18 cellular contexts compared by ENCODE assay signal in the genomic region with DNA sequence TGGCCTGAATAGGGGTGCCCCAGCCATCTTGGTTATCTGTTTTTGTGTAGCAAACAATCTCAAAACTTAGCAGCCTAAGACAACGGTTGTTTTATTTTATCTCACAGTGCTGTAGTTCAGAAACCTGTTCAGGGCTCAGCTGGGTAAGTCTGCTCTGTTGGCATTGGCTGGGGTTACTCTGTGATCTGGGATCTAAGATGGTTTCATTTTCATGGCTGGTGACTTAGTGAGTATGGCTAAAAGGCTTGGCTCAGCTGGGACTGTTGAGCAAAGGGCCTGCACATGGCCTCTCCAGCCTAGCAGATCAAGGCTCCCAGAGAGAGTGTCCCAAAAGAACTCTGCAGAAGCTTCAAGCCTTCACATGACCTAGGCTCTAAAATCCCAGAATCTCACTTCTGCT.
A peak's percentile ranks its signal among the peaks of the same experiment; 100 is the strongest.
DNase-seq lines count a peak whose midpoint lies in the region; ATAC-seq, FAIRE-seq and TF ChIP-seq lines count a peak whose summit lies in the region.
"Had no signal": no experiment of that assay in that cellular context is flagged by ENCODE, and none has a peak within 500 bp of the region (broad histone marks: within the 10 kb centered on the region; RNA-seq: fewer than 3 reads in every experiment).

No MANE protein-coding gene starts in this region.

- in situ Hi-C loops in IMR-90 (cut with MboI; ENCODE audit: low sequenced_read_pairs), result loop anchor here (25.0 kb wide), 2 partner anchors 978 to 1228 kb away; no protein-coding TSS in a partner anchor

- POLR2A ChIA-PET in AG04450 (lab: Yijun Ruan, JAX), result no interaction called here
- POLR2A ChIA-PET in IMR-90 (lab: Charles Lee; ENCODE audit: unreplicated experiment), result no interaction called here

- no peak overlapping the region for H3K23ac ChIP-seq in IMR-90 (ENCODE audit: low read depth, low read length)

- no peak overlapping the region for H2BK15ac ChIP-seq in IMR-90 (ENCODE audit: low read depth, low read length)

- FAIRE-seq in HTR-8/SVneo (lab: Jason Lieb, UNC), result no peak
- FAIRE-seq: A549, H1, K562 had no signal

- H2AK5ac ChIP-seq in IMR-90 (ENCODE audit: low read depth, low read length), result peak overlapping the region; percentile 27; the same call in 1 of the 2 replicates

- WGBS in IMR-90 (ENCODE audit: extremely low coverage in 2 of 2, insufficient read length in 1 of 2), 2 experiments, result no CpG with 5 or more reads among the region's 1 CpG

- H3K36me3 ChIP-seq in IMR-90 (ENCODE audit: control insufficient read depth, insufficient read depth, low read length), result no peaks in the 10 kb centered on the region
- no peaks in the 10 kb centered on the region for H3K36me3 ChIP-seq in muscle layer of colon (ENCODE audit: insufficient read depth, low read length)
- H3K36me3 ChIP-seq: MG63, SJSA1 had no signal

- H3K9me3 ChIP-seq in AG04450 (ENCODE audit: control insufficient read depth, insufficient read depth, low read length) (no peaks in the 10 kb centered on the region; the same call in 1 of the 2 replicates), IMR-90 (ENCODE audit: control insufficient read depth, insufficient read depth, low read length) (no peaks in the 10 kb centered on the region), muscle layer of colon (ENCODE audit: low read length) (no peaks in the 10 kb centered on the region)
- H3K9me3 ChIP-seq: A549, MG63, SJSA1 had no signal

- dilution Hi-C loops in IMR-90 (cut with HindIII; ENCODE audit: low sequenced_read_pairs, unreplicated experiment), result no loop called here

- no peak overlapping the region for H3K4me3 ChIP-seq in AG04450 (ENCODE audit: low read depth, low read length)
- H3K4me3 ChIP-seq in IMR-90 (ENCODE audit: insufficient read depth, low read depth, low read length), result no peak overlapping the region
- no peak overlapping the region for H3K4me3 ChIP-seq in muscle layer of colon (ENCODE audit: low read depth in 1 of 2, low read length in 2 of 2)
- H3K4me3 ChIP-seq: A549, K562, MG63, SJSA1 had no signal

- H2AFZ ChIP-seq in IMR-90 (replicated peaks; ENCODE audit: low read length, poor library complexity), result no peak overlapping the region

- H3K9ac ChIP-seq in IMR-90 (ENCODE audit: low read depth, low read length) (no peak overlapping the region), muscle layer of colon (ENCODE audit: low read length) (no peak overlapping the region)

- H3K18ac ChIP-seq in IMR-90 (ENCODE audit: low read depth, low read length), result no peak overlapping the region

- H2AK9ac ChIP-seq in IMR-90 (replicated peaks; ENCODE audit: low read depth, low read length, poor library complexity), result no peak overlapping the region

- H4K8ac ChIP-seq in IMR-90 (ENCODE audit: low read depth in 2 of 2, low read length in 2 of 2), result no peak overlapping the region

- H3K56ac ChIP-seq in IMR-90 (ENCODE audit: extremely low read depth, insufficient read depth, low read length), result no peak overlapping the region

- CTCF ChIA-PET in AG04450 (lab: Charles Lee) (interaction anchor here (1.3 kb wide), 1 partner anchor 11 kb away, joined by 4 read pairs; no protein-coding TSS in a partner anchor), IMR-90 (lab: Yijun Ruan, JAX) (interaction anchor here (0.9 to 1.1 kb wide), 2 partner anchors 11 to 157 kb away, joined by 3 to 5 read pairs; no protein-coding TSS in a partner anchor)

- TF ChIP-seq RAD21 in IMR-90 (IDR thresholded peaks at IDR 0.05; ENCODE audit: low read length), result no peak

- peaks cover 7% of the 10 kb centered on the region; the same call in 1 of the 2 replicates for H3K9me1 ChIP-seq in IMR-90 (ENCODE audit: insufficient read depth, low read length)

- H2BK120ac ChIP-seq in IMR-90 (ENCODE audit: low read depth, low read length), result peak overlapping the region; percentile 7; the same call in 1 of the 2 replicates

- no peaks in the 10 kb centered on the region for H4K20me1 ChIP-seq in IMR-90 (ENCODE audit: insufficient read depth, low read length)

- no peak overlapping the region for H2BK5ac ChIP-seq in IMR-90 (ENCODE audit: low read depth, low read length, poor library complexity, severe bottlenecking)

- H3K27ac ChIP-seq in AG04450 (ENCODE audit: low read depth, low read length) (peak overlapping the region; percentile 39), IMR-90 (ENCODE audit: insufficient read depth, low read length) (no peak overlapping the region), muscle layer of colon (ENCODE audit: low read depth, low read length) (peak overlapping the region; percentile 76)
- H3K27ac ChIP-seq: A549, SJSA1 had no signal

- H3K4me1 ChIP-seq in IMR-90 (ENCODE audit: control insufficient read depth, insufficient read depth, low read length) (peaks cover 11% of the 10 kb centered on the region), muscle layer of colon (ENCODE audit: insufficient read depth, low read length) (peaks cover 55% of the 10 kb centered on the region)
- H3K4me1 ChIP-seq: A549 had no signal

- no peak for TF ChIP-seq POLR2A in IMR-90 (IDR thresholded peaks at IDR 0.05; ENCODE audit: low read depth, low read length)

- no peak for ATAC-seq in IMR-90 (ENCODE audit: low read depth)
- ATAC-seq: A549, K562 had no signal

- intact Hi-C loops in IMR-90 (cut with micrococcal nuclease), result loop anchor here (10.0 kb wide), 2 partner anchors 1005 to 1235 kb away; no protein-coding TSS in a partner anchor

- no peak overlapping the region for H3K4ac ChIP-seq in IMR-90 (ENCODE audit: low read depth, low read length)

- BruUV-seq in IMR-90 (replicated peaks; lab: Mats Ljungman, UMichigan), result no TSS peak

- no peak overlapping the region for H4K5ac ChIP-seq in IMR-90 (ENCODE audit: low read depth, low read length)

- H3K4me2 ChIP-seq in IMR-90 (ENCODE audit: low read depth, low read length), result no peak overlapping the region
- H3K4me2 ChIP-seq: A549 had no signal

- H3K79me1 ChIP-seq in IMR-90 (ENCODE audit: low read depth in 1 of 2, low read length in 2 of 2), result no peaks in the 10 kb centered on the region

- 0 out of 2 replicates have a peak overlapping the region, but pooled peaks have one; percentile 2 for H4K91ac ChIP-seq in IMR-90 (ENCODE audit: insufficient read depth, low read depth, low read length)

- H3K27me3 ChIP-seq in AG04450 (ENCODE audit: control insufficient read depth, insufficient read depth, low read length) (no peaks in the 10 kb centered on the region), IMR-90 (ENCODE audit: control insufficient read depth, insufficient read depth, low read length) (no peaks in the 10 kb centered on the region), muscle layer of colon (ENCODE audit: control insufficient read depth in 1 of 2, insufficient read depth in 2 of 2, low read length in 2 of 2) (no peaks in the 10 kb centered on the region)
- H3K27me3 ChIP-seq: MG63, SJSA1 had no signal

- H2BK20ac ChIP-seq in IMR-90 (ENCODE audit: low read depth, low read length), result peak overlapping the region; percentile 73

- DNase-seq in AG04450 (ENCODE audit: low read depth, low spot score), result no peak
- DNase-seq in IMR-90, result no peak
- DNase-seq in RPMI8226, result peak; percentile 76
- no peak for DNase-seq in HTR-8/SVneo (ENCODE audit: insufficient read length, low spot score)
- no peak for DNase-seq in amniotic stem cell (lab: John Stamatoyannopoulos, UW)
- DNase-seq in DMS153 (lab: John Stamatoyannopoulos, UW), result no peak
- DNase-seq in epidermal melanocyte (ENCODE audit: insufficient read length, low spot score), result no peak
- DNase-seq: Calu3, EL, MG63, NCI-H1930, NCI-H2171 treated with DMSO at 0.1 percent for 48 hours, NCI-H774 had no signal

- H3K14ac ChIP-seq in IMR-90 (replicated peaks; ENCODE audit: low read depth, low read length), result no peak overlapping the region; the same call in 1 of the 2 replicates

- TF ChIP-seq CTCF in AG04450 (IDR thresholded peaks at IDR 0.05; ENCODE audit: low read depth, low read length) (no peak), IMR-90 (conservative IDR thresholded peaks at IDR 0.05; ENCODE audit: low read depth, low read length) (no peak)

TF ChIP-seq in IMR-90, 13 proteins besides CTCF, POLR2A, EP300 and RAD21:
- TF ChIP-seq NFE2L2 (IDR thresholded peaks at IDR 0.05; ENCODE audit: low read depth, low read length), result no peak
- TF ChIP-seq CEBPB (IDR thresholded peaks at IDR 0.05; ENCODE audit: low read depth, low read length), result no peak
- TF ChIP-seq CHD1 (IDR thresholded peaks at IDR 0.05; ENCODE audit: low read depth, low read length), result no peak
- TF ChIP-seq, protein P1, sequence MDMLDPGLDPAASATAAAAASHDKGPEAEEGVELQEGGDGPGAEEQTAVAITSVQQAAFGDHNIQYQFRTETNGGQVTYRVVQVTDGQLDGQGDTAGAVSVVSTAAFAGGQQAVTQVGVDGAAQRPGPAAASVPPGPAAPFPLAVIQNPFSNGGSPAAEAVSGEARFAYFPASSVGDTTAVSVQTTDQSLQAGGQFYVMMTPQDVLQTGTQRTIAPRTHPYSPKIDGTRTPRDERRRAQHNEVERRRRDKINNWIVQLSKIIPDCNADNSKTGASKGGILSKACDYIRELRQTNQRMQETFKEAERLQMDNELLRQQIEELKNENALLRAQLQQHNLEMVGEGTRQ (IDR thresholded peaks at IDR 0.05; ENCODE audit: low read depth, low read length), result no peak
- no peak for TF ChIP-seq SMC3 (IDR thresholded peaks at IDR 0.05; ENCODE audit: low read depth, low read length)
- no peak for TF ChIP-seq MAFK (IDR thresholded peaks at IDR 0.05; ENCODE audit: low read depth, low read length)
- TF ChIP-seq, protein P2, sequence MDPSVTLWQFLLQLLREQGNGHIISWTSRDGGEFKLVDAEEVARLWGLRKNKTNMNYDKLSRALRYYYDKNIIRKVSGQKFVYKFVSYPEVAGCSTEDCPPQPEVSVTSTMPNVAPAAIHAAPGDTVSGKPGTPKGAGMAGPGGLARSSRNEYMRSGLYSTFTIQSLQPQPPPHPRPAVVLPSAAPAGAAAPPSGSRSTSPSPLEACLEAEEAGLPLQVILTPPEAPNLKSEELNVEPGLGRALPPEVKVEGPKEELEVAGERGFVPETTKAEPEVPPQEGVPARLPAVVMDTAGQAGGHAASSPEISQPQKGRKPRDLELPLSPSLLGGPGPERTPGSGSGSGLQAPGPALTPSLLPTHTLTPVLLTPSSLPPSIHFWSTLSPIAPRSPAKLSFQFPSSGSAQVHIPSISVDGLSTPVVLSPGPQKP (IDR thresholded peaks at IDR 0.05; ENCODE audit: borderline replicate concordance, low read depth, low read length), result no peak
- TF ChIP-seq MAZ (IDR thresholded peaks at IDR 0.05; ENCODE audit: borderline replicate concordance, low read depth, low read length), result no peak
